In the genomic region with DNA sequence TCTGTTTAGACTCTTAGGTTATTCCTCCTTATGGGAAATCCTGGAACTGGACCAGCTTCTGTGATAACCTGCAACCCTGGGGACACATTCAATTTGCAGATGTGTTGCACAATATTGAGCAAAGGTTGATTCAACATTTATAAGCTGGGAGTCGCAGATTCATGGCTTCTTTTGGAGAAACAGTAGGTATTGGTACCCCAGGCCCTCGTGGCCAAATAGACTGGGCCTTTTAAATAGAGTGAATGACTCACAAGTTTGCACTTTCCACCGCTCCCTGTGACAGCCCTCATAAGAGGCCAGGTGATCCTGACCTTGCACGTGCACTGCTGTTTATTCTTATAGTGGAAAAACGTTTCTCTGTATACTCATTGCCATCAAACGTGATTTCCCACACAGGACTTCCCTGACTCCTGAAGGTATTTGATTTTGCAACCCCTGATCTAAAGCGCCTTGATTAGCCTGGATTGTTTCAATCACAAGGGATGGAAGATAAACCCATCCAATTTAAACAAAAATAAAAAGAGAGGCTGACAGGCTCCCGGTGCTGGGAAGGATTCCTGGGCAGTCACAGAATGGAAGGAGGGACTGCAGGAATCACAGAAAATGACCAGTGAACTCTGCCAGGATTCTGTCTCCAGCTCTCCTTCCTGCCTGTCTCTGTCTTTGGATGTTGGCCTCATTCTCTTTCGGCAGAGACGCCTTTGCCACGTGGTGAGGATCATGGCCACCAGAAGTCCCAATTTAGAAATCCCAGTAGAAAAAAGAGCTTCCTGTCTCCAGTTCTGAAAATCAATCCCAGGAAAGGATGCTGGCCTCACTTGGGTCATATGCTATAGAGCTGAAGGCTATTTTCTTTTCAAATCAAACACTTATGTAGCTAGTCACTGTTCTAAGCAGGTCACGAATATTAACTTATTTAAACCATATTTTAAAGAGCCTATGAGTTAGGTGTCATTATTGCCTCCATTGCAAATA, we compare ENCODE assay signal across 1 cellular context.
TF ChIP-seq lines count a peak whose summit lies in the region.

No MANE protein-coding gene starts in this region.

TF ChIP-seq in HepG2, 621 proteins besides CTCF, POLR2A, EP300 and RAD21 (continued from another document and continues in another):
- TF ChIP-seq PHF8 (CRISPR knock-in tag; IDR thresholded peaks at IDR 0.05) (no peak), REL (CRISPR knock-in tag; conservative IDR thresholded peaks at IDR 0.05) (no peak), ZNF670 (CRISPR knock-in tag; IDR thresholded peaks at IDR 0.05; ENCODE audit: borderline replicate concordance) (no peak), SMAD1 (CRISPR knock-in tag; IDR thresholded peaks at IDR 0.05; ENCODE audit: borderline replicate concordance, low read depth) (no peak), FIP1L1 (IDR thresholded peaks at IDR 0.05; ENCODE audit: borderline replicate concordance, insufficient read depth, low read depth, low read length) (no peak), IRX3 (CRISPR knock-in tag; IDR thresholded peaks at IDR 0.05; ENCODE audit: borderline replicate concordance, low read depth) (no peak), ZFP1 (CRISPR knock-in tag; IDR thresholded peaks at IDR 0.05) (no peak; the same call in 1 of the 2 replicates), TCF12 (IDR thresholded peaks at IDR 0.05) (no peak), TCF12 (CRISPR knock-in tag; IDR thresholded peaks at IDR 0.05) (no peak), IKZF5 (CRISPR knock-in tag; IDR thresholded peaks at IDR 0.05) (no peak), ZNF790 (CRISPR knock-in tag; IDR thresholded peaks at IDR 0.05; ENCODE audit: borderline replicate concordance) (no peak), TP53 (CRISPR knock-in tag; conservative IDR thresholded peaks at IDR 0.05) (no peak), ELF3 (CRISPR knock-in tag; IDR thresholded peaks at IDR 0.05) (no peak), ZNF605 (CRISPR knock-in tag; IDR thresholded peaks at IDR 0.05) (no peak), ZBTB39 (CRISPR knock-in tag; IDR thresholded peaks at IDR 0.05) (no peak), PCBP1 (IDR thresholded peaks at IDR 0.05; ENCODE audit: borderline replicate concordance, low read depth, low read length) (no peak), NCOA1 (CRISPR knock-in tag; IDR thresholded peaks at IDR 0.05) (no peak), ZNF589 (CRISPR knock-in tag; conservative IDR thresholded peaks at IDR 0.05) (no peak), MBNL3 (CRISPR knock-in tag; conservative IDR thresholded peaks at IDR 0.05) (no peak), ZNF883 (CRISPR knock-in tag; IDR thresholded peaks at IDR 0.05; ENCODE audit: not compliant biosample characterization) (no peak), POLR2AphosphoS5 (IDR thresholded peaks at IDR 0.05; ENCODE audit: low read depth, low read length) (no peak), BRCA1 (CRISPR knock-in tag; IDR thresholded peaks at IDR 0.05) (no peak), MTF1 (CRISPR knock-in tag; IDR thresholded peaks at IDR 0.05) (no peak), NCOA5 (CRISPR knock-in tag; IDR thresholded peaks at IDR 0.05) (no peak), SNAI1 (CRISPR knock-in tag; IDR thresholded peaks at IDR 0.05; ENCODE audit: borderline replicate concordance) (0 out of 2 replicates have a peak, but pooled peaks have one; percentile 38), ZSCAN5A (CRISPR knock-in tag; IDR thresholded peaks at IDR 0.05; ENCODE audit: borderline replicate concordance) (no peak), ZNF574 (CRISPR knock-in tag; IDR thresholded peaks at IDR 0.05) (0 out of 2 replicates have a peak, but pooled peaks have one; percentile 32), CENPT (CRISPR knock-in tag; IDR thresholded peaks at IDR 0.05; ENCODE audit: low read depth) (no peak), U2AF2 (IDR thresholded peaks at IDR 0.05; ENCODE audit: low read depth, low read length) (no peak), ZNF331 (CRISPR knock-in tag; IDR thresholded peaks at IDR 0.05) (no peak), ZNF891 (CRISPR knock-in tag; IDR thresholded peaks at IDR 0.05) (no peak), ZNF317 (CRISPR knock-in tag; IDR thresholded peaks at IDR 0.05) (peak; percentile 33; the same call in 1 of the 2 replicates), USF2 (IDR thresholded peaks at IDR 0.05; ENCODE audit: low read depth, low read length) (no peak; the same call in 1 of the 2 replicates), USF2 (CRISPR knock-in tag; IDR thresholded peaks at IDR 0.05; ENCODE audit: borderline replicate concordance) (peak; percentile 4; the same call in 1 of the 2 replicates), MAX (IDR thresholded peaks at IDR 0.05) (peak; percentile 38; the same call in 1 of the 2 replicates), E2F5 (CRISPR knock-in tag; conservative IDR thresholded peaks at IDR 0.05) (no peak), LRRFIP1 (CRISPR knock-in tag; conservative IDR thresholded peaks at IDR 0.05) (no peak), ZBTB3 (CRISPR knock-in tag; IDR thresholded peaks at IDR 0.05; ENCODE audit: borderline replicate concordance, low read depth) (peak; percentile 64; the same call in 1 of the 2 replicates)
- TF ChIP-seq, protein P1, sequence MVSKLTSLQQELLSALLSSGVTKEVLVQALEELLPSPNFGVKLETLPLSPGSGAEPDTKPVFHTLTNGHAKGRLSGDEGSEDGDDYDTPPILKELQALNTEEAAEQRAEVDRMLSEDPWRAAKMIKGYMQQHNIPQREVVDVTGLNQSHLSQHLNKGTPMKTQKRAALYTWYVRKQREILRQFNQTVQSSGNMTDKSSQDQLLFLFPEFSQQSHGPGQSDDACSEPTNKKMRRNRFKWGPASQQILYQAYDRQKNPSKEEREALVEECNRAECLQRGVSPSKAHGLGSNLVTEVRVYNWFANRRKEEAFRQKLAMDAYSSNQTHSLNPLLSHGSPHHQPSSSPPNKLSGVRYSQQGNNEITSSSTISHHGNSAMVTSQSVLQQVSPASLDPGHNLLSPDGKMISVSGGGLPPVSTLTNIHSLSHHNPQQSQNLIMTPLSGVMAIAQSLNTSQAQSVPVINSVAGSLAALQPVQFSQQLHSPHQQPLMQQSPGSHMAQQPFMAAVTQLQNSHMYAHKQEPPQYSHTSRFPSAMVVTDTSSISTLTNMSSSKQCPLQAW (CRISPR knock-in tag; IDR thresholded peaks at IDR 0.05) = 0 out of 2 replicates have a peak, but pooled peaks have one; percentile 26
- TF ChIP-seq, protein P2, sequence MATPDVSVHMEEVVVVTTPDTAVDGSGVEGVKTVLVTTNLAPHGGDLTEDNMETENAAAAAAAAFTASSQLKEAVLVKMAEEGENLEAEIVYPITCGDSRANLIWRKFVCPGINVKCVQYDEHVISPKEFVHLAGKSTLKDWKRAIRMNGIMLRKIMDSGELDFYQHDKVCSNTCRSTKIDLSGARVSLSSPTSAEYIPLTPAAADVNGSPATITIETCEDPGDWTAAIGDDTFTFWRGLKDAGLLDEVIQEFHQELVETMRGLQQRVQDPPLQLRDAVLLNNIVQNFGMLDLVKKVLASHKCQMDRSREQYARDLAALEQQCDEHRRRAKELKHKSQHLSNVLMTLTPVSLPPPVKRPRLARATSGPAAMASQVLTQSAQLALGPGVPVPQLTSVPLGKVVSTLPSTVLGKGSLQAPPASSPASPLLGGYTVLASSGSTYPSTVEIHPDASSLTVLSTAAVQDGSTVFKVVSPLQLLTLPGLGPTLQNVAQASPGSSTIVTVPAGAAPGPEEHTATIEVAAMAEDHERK (CRISPR knock-in tag; IDR thresholded peaks at IDR 0.05; ENCODE audit: low read depth) = no peak
- TF ChIP-seq, protein P3, sequence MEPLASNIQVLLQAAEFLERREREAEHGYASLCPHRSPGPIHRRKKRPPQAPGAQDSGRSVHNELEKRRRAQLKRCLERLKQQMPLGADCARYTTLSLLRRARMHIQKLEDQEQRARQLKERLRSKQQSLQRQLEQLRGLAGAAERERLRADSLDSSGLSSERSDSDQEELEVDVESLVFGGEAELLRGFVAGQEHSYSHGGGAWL (CRISPR knock-in tag; IDR thresholded peaks at IDR 0.05) = no peak
